Comparison of ENCODE assay signal across 7 cellular contexts in the genomic region with DNA sequence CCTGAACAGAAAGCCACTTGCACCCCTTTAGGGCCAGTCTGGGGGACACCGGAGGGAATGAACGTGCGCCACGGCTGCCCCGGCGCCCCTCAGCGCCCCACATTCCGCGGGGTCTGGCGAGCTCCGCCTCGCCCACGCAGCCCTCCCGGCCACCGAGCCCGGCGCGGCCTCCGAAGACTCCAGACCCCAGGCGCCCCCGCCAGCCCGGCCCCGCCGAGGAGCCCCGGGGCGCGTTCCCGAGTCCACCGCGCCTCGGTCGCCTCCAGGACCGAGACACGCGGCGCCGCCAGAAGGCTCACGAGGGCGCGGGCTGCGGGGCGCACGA. TPM values are rescaled to one million over a fixed set of nuclear protein-coding genes. Genes with fewer than 3 reads are reported as not detected.
DNase-seq lines count a peak whose midpoint lies in the region; ATAC-seq and TF ChIP-seq lines count a peak whose summit lies in the region.

No MANE protein-coding gene starts in this region.

- H3K27ac Mint-ChIP-seq in memory B cell = peak overlapping the region; percentile 88

- H3K4me3 Mint-ChIP-seq in memory B cell = peak overlapping the region; percentile 75

- peak overlapping the region; percentile 71 to 91 for H3K4me3 ChIP-seq in body of pancreas
- peak overlapping the region; percentile 72 to 77 for H3K4me3 ChIP-seq in aorta (ENCODE audit: low read length in 2 of 2)

- TF ChIP-seq CTCF in body of pancreas (IDR thresholded peaks at IDR 0.05) = no peak

- H3K4me1 ChIP-seq in body of pancreas (peaks cover 23% of the 10 kb centered on the region), aorta (ENCODE audit: control insufficient read depth in 1 of 2, insufficient read depth in 2 of 2, low read length in 2 of 2) (no peaks in the 10 kb centered on the region)

- DNase-seq in body of pancreas (no peak), memory B cell (ENCODE audit: low spot score in 2 of 2) (no peak), aorta (no peak), T1000 (lab: John Stamatoyannopoulos, UW) (no peak), NCI-H2227 (lab: John Stamatoyannopoulos, UW; ENCODE audit: unreplicated experiment) (no peak)

- no peaks in the 10 kb centered on the region for H3K27me3 Mint-ChIP-seq in memory B cell

- peak overlapping the region; percentile 75 to 90 (median 82) for H3K27ac ChIP-seq in body of pancreas
- no peak overlapping the region for H3K27ac ChIP-seq in aorta (ENCODE audit: low read depth in 1 of 2, low read length in 2 of 2)

- H3K36me3 ChIP-seq in body of pancreas (replicated peaks in 1 of 2; ENCODE audit: insufficient read depth in 1 of 2, low read depth in 2 of 2) = no peaks in the 10 kb centered on the region
- H3K36me3 ChIP-seq in aorta (ENCODE audit: control insufficient read depth in 1 of 2, insufficient read depth in 2 of 2, low read length in 1 of 2) = no peaks in the 10 kb centered on the region

- intact Hi-C loops in body of pancreas (cut with DNase I) (no loop called here), aorta (cut with DNase I) (no loop called here)

- peak; percentile 9 for ATAC-seq in GM19043 (IDR thresholded peaks at IDR 0.05; ENCODE audit: low read depth, unreplicated experiment)
- peak; percentile 9 for ATAC-seq in HG03175 (IDR thresholded peaks at IDR 0.05; ENCODE audit: unreplicated experiment)
- ATAC-seq in body of pancreas = no peak
- ATAC-seq in memory B cell (ENCODE audit: low read depth) = peak; percentile 1
- peak; percentile 20 for ATAC-seq in aorta (ENCODE audit: low FRiP score)

- no peak for TF ChIP-seq POLR2A in body of pancreas (IDR thresholded peaks at IDR 0.05)

- peaks cover 3% of the 10 kb centered on the region for H3K36me3 Mint-ChIP-seq in memory B cell

- H3K4me1 Mint-ChIP-seq in memory B cell = peaks cover 40% of the 10 kb centered on the region

- peaks cover 3% of the 10 kb centered on the region for H3K9me3 Mint-ChIP-seq in memory B cell

- H3K9me3 ChIP-seq in body of pancreas (no peaks in the 10 kb centered on the region), aorta (ENCODE audit: control insufficient read depth, low read length) (no peaks in the 10 kb centered on the region)

- H3K27me3 ChIP-seq in body of pancreas (no peaks in the 10 kb centered on the region), aorta (ENCODE audit: control insufficient read depth in 1 of 2, insufficient read depth in 2 of 2, low read length in 1 of 2) (no peaks in the 10 kb centered on the region)

- WGBS in body of pancreas, 2 donors = 0% methylated on average over 30 of the region's 43 CpGs; no CpG with 5 or more reads in 1 of the 2 donors
- 0 to 1% methylated on average over 29 to 43 of the region's 43 CpGs for WGBS in aorta, 2 donors

RNA-seq across cellular contexts. Expression of a gene that starts 0.4 kb away (rescaled TPM):
- 100 to 1,000 TPM in 1 of 2 donors, 10 to 100 TPM in 1; 27.2 to 115 TPM for total RNA-seq in body of pancreas
- total RNA-seq in aorta = 10 to 100 TPM; 44.8 to 89.1 TPM
- 10 to 100 TPM; 14.5 to 90.9 TPM for polyA plus RNA-seq in aorta

RNA-seq across cellular contexts. Expression of a gene that starts 14.3 kb away (rescaled TPM):
- total RNA-seq in body of pancreas = not detected
- under 1 TPM; 0.26 to 0.33 TPM for total RNA-seq in aorta
- not detected for polyA plus RNA-seq in aorta

RNA-seq across cellular contexts. Expression of a gene that starts 18.7 kb away (rescaled TPM):
- 10 to 100 TPM; 25.4 to 76.5 TPM for total RNA-seq in body of pancreas
- 10 to 100 TPM; 25.6 to 28.2 TPM for total RNA-seq in aorta
- polyA plus RNA-seq in aorta = 10 to 100 TPM in 1 of 2 donors, 1 to 10 TPM in 1; 8.8 to 52.7 TPM

RNA-seq across cellular contexts. Expression of a gene that starts 30.1 kb away (rescaled TPM):
- total RNA-seq in body of pancreas (1 to 10 TPM; 2.1 to 2.3 TPM), aorta (1 to 10 TPM; 1.8 to 2.0 TPM)
- 1 to 10 TPM; 3.8 to 9.6 TPM for polyA plus RNA-seq in aorta

RNA-seq across cellular contexts. Expression of a gene that starts 43.6 kb away (rescaled TPM):
- total RNA-seq in body of pancreas = not detected
- not detected for total RNA-seq in aorta
- not detected for polyA plus RNA-seq in aorta

Comparison
In these comparisons a context has a peak if more than half of its experiments do, and no peak if none do; other contexts are left out.
1. H3K27ac ChIP-seq: peak in body of pancreas (4 of 4); none in aorta (0 of 2).